9 cellular contexts compared by ENCODE assay signal in genomic region chr17:81440511-81441244, GRCh38. TPM values are rescaled to one million over a fixed set of nuclear protein-coding genes. Genes with fewer than 3 reads are reported as not detected.
DNase-seq lines count a peak whose midpoint lies in the region; ATAC-seq, FAIRE-seq and TF ChIP-seq lines count a peak whose summit lies in the region.
"Had no signal": no experiment of that assay in that cellular context is flagged by ENCODE, and none has a peak within 500 bp of the region (broad histone marks: within the 10 kb centered on the region; RNA-seq: fewer than 3 reads in every experiment).

No MANE protein-coding gene starts in this region.

- ATAC-seq in PC-3 (0 out of 2 replicates have a peak, but pooled peaks have one; percentile 25), T-cell (replicated peaks in 1 of 4) (no peak)
- ATAC-seq: left cardiac atrium had no signal

- H3K36me3 ChIP-seq in PC-3 (ENCODE audit: low read depth, low read length) (no peaks in the 10 kb centered on the region), small intestine (ENCODE audit: control insufficient read depth in 2 of 2, insufficient read depth in 2 of 2, low read length in 2 of 2) (no peaks in the 10 kb centered on the region)

- H3K27me3 ChIP-seq in PC-3 (ENCODE audit: low read length) (no peaks in the 10 kb centered on the region), small intestine (ENCODE audit: control insufficient read depth in 2 of 2, insufficient read depth in 2 of 2, low read length in 2 of 2) (no peaks in the 10 kb centered on the region)

- no peak overlapping the region for H3K4me2 ChIP-seq in PC-3 (ENCODE audit: low read length)

- CTCF ChIA-PET in PC-3 (lab: Charles Lee) = interaction anchor here (0.6 kb wide), 1 partner anchor 11 kb away, joined by 3 read pairs; no protein-coding TSS in a partner anchor
- CTCF ChIA-PET in T-cell (lab: Charles Lee) = no interaction called here

- no peaks in the 10 kb centered on the region for H3F3A ChIP-seq in PC-3 (ENCODE audit: low read length, unreplicated experiment)

- no peak overlapping the region for H2AFZ ChIP-seq in PC-3 (ENCODE audit: low read length)

- peak overlapping the region in 1 of 7 donors; percentile 8 for H3K27ac Mint-ChIP-seq in CD14-positive monocyte
- H3K27ac Mint-ChIP-seq in T-cell = no peak overlapping the region

- POLR2A ChIA-PET in PC-3 (lab: Charles Lee; ENCODE audit: unreplicated experiment) (no interaction called here), T-cell (lab: Charles Lee) (no interaction called here)

- H3K4me3 ChIP-seq in PC-3 (ENCODE audit: low read length) (no peak overlapping the region), foreskin fibroblast (ENCODE audit: low read depth in 1 of 2, low read length in 2 of 2) (no peak overlapping the region), small intestine (ENCODE audit: low read depth in 1 of 2, low read length in 2 of 2) (no peak overlapping the region)

- H3K79me2 ChIP-seq in PC-3 (ENCODE audit: low read length) = no peaks in the 10 kb centered on the region

- H3K9me3 Mint-ChIP-seq in CD14-positive monocyte = no peaks in the 10 kb centered on the region
- no peaks in the 10 kb centered on the region for H3K9me3 Mint-ChIP-seq in T-cell

- H3K27me3 Mint-ChIP-seq in CD14-positive monocyte (ENCODE audit: low read depth in 3 of 3) (no peaks in the 10 kb centered on the region), T-cell (peaks cover 9 to 17% of the 10 kb centered on the region in 2 donors)

- intact Hi-C loops in CD14-positive monocyte (cut with micrococcal nuclease) (no loop called here), PC-3 (cut with micrococcal nuclease) (no loop called here)

- H3K4me1 ChIP-seq in PC-3 (ENCODE audit: insufficient read depth, low read length) (no peaks in the 10 kb centered on the region), small intestine (ENCODE audit: control insufficient read depth in 2 of 2, insufficient read depth in 1 of 2, low read depth in 1 of 2, low read length in 1 of 2) (peaks cover 0 to 5% of the 10 kb centered on the region in 2 donors)

- DNase-seq in CD14-positive monocyte (ENCODE audit: low spot score) = no peak
- peak; percentile 62 for DNase-seq in GM19238 (ENCODE audit: insufficient read length, low spot score)
- peak; percentile 25 for DNase-seq in PC-3
- no peak for DNase-seq in foreskin fibroblast
- DNase-seq in small intestine = no peak
- no peak for DNase-seq in H54 (ENCODE audit: insufficient read length, low spot score)
- DNase-seq in T-cell = no peak
- no peak for DNase-seq in cerebellum (ENCODE audit: low spot score)
- DNase-seq: left cardiac atrium had no signal

- H3K4me1 Mint-ChIP-seq in CD14-positive monocyte (peaks cover 2% of the 10 kb centered on the region), T-cell (peaks cover 0 to 3% (median 2%) of the 10 kb centered on the region in 3 donors)

- H3K9me3 ChIP-seq in PC-3 (ENCODE audit: low read length) (no peaks in the 10 kb centered on the region), small intestine (ENCODE audit: control insufficient read depth, low read depth) (no peaks in the 10 kb centered on the region)

- no peak overlapping the region for H3K9ac ChIP-seq in PC-3 (ENCODE audit: low read length)

- TF ChIP-seq CTCF in CD14-positive monocyte (IDR thresholded peaks at IDR 0.05) (peak; percentile 26), PC-3 (conservative IDR thresholded peaks at IDR 0.05; ENCODE audit: low read depth, low read length) (peak; percentile 71), foreskin fibroblast (IDR thresholded peaks at IDR 0.05; ENCODE audit: low read depth, low read length) (peak; percentile 43)

- H3K27ac ChIP-seq in PC-3 (ENCODE audit: low read length) (no peak overlapping the region), small intestine (ENCODE audit: low read depth in 1 of 2, low read length in 1 of 2) (no peak overlapping the region)

- H3K9me2 ChIP-seq in PC-3 (replicated peaks; ENCODE audit: low read length) = no peaks in the 10 kb centered on the region

- no TSS peak for BruUV-seq in PC-3 (replicated peaks; lab: Mats Ljungman, UMichigan)

- H3K36me3 Mint-ChIP-seq in CD14-positive monocyte = peaks cover 0 to 4% of the 10 kb centered on the region in 2 donors
- no peaks in the 10 kb centered on the region for H3K36me3 Mint-ChIP-seq in T-cell

- TF ChIP-seq POLR2A in H54 (IDR thresholded peaks at IDR 0.05; ENCODE audit: low read depth, low read length) = no peak

- H3K4me3 Mint-ChIP-seq in CD14-positive monocyte = no peak overlapping the region
- no peak overlapping the region for H3K4me3 Mint-ChIP-seq in T-cell

- 65 to 74% (median 65%) methylated on average over 21 to 24 of the region's 24 CpGs for WGBS in small intestine, 3 donors

- FAIRE-seq in small intestine (lab: Jason Lieb, UNC) (no peak), H54 (lab: Jason Lieb, UNC) (no peak)

- H4K20me1 ChIP-seq in PC-3 (ENCODE audit: low read length) = no peaks in the 10 kb centered on the region

RNA-seq across cellular contexts. Expression of gene BAHCC1, which starts 45.4 kb away (rescaled TPM):
- polyA plus RNA-seq in CD14-positive monocyte (under 1 TPM; 0.11 to 0.27 TPM), small intestine (10 to 100 TPM in 1 of 3 donors, 1 to 10 TPM in 2; 2.2 to 13.4 (median 6.3) TPM)
- total RNA-seq in PC-3 (2014; rRNA removed) (9.9 and 16.9 TPM in 2 replicates), T-cell (under 1 TPM; 0.23 to 0.82 (median 0.33) TPM), cerebellum (20.5 TPM)

Comparison
In these comparisons a context has a peak if more than half of its experiments do, and no peak if none do; other contexts are left out.
1. DNase-seq: peak in GM19238 (single experiment) and PC-3 (single experiment); none in CD14-positive monocyte (single experiment), foreskin fibroblast (0 of 2), small intestine (single experiment), H54 (single experiment), T-cell (0 of 34) and cerebellum (single experiment).
2. Peak in every context shown above with its lines, with median percentiles within 50 percentile points of each other: CTCF ChIP-seq.